In genomic region chr19:7383284-7383683, GRCh38 we compare ENCODE assay signal across 14 cellular contexts.
"Had no signal": no experiment of that assay in that cellular context is flagged by ENCODE, and none has a peak within 500 bp of the region (broad histone marks: within the 10 kb centered on the region; RNA-seq: fewer than 3 reads in every experiment).

No MANE protein-coding gene starts in this region.

- ATAC-seq: activated CD4-positive, CD25-positive, alpha-beta regulatory T cell treated with anti-CD3 and anti-CD28 coated beads, Interleukin-2, amount 50 U/mL, for 24 hours; left ventricle myocardium superior had no signal

- H3K9me3 ChIP-seq: esophagus squamous epithelium, prostate gland, right atrium auricular region, thyroid gland had no signal

- H3K27ac ChIP-seq: esophagus squamous epithelium, prostate gland, right atrium auricular region, thyroid gland had no signal

- H3K4me1 ChIP-seq: esophagus squamous epithelium, prostate gland, right atrium auricular region, thyroid gland had no signal

- DNase-seq: activated CD4-positive, alpha-beta T cell treated with anti-CD3 and anti-CD28 coated beads, Interleukin-2, amount 50 U/mL, for 1 hour; activated naive CD4-positive, alpha-beta T cell treated with Interleukin-2 at 50 U/mL for 16 hours; effector memory CD4-positive, alpha-beta T cell; esophagus squamous epithelium; left ventricle myocardium superior; stimulated activated CD4-positive, alpha-beta T cell treated with anti-CD3 and anti-CD28 coated beads, Interleukin-2, amount 100 ng/mL, for 24 hours; T-helper 1 cell; T-helper 9 cell; thyroid gland had no signal

- H3K9me3 Mint-ChIP-seq: activated T-helper 2 cell treated with anti-CD3 and anti-CD28 coated beads, Interferon-gamma antibody, Interleukin-2, Interleukin-4, amounts not matched to agents 10 μg/mL and 5 μg/mL and 100 μg/mL, durations not matched to agents 14 hours and 24 hours and 36 hours; dendritic cell treated with granulocyte-macrophage colony-stimulating factor and Interleukin-4, amounts not matched to agents 40 ng/mL and 50 ng/mL, for 4 days had no signal

- H3K36me3 ChIP-seq: esophagus squamous epithelium, prostate gland, right atrium auricular region, thyroid gland had no signal

- H3K27me3 ChIP-seq: esophagus squamous epithelium, right atrium auricular region, thyroid gland had no signal

- H3K27ac Mint-ChIP-seq: activated T-helper 2 cell treated with anti-CD3 and anti-CD28 coated beads, Interferon-gamma antibody, Interleukin-2, Interleukin-4, amounts not matched to agents 10 μg/mL and 5 μg/mL and 100 μg/mL, durations not matched to agents 14 hours and 24 hours and 36 hours; dendritic cell treated with granulocyte-macrophage colony-stimulating factor and Interleukin-4, amounts not matched to agents 40 ng/mL and 50 ng/mL, for 4 days had no signal

- H3K27me3 Mint-ChIP-seq: dendritic cell treated with granulocyte-macrophage colony-stimulating factor and Interleukin-4, amounts not matched to agents 40 ng/mL and 50 ng/mL, for 4 days had no signal

- H3K4me3 ChIP-seq: esophagus squamous epithelium, prostate gland, right atrium auricular region, thyroid gland had no signal

- H3K4me3 Mint-ChIP-seq: dendritic cell treated with granulocyte-macrophage colony-stimulating factor and Interleukin-4, amounts not matched to agents 40 ng/mL and 50 ng/mL, for 4 days had no signal
